Comparison of ENCODE assay signal across 1 cellular context in the genomic region with DNA sequence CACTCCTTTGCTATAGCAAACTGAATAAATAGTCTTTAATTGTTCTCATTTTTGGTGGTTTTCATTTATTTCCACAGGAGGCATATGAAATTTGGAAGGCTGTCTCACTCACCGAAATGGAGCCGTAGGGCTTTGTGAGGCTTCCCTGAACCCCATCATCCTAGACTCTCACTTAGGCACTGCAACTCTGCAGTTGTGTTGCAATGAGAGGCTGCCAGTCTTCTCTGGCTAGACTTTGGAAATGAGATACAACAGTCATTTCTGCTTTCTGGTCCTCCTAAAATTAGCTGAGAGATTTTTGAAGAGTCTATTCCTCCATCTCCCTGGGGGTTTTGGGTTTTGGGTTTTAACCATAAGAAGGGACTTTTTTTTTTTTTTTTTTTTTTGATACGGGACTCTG.
TF ChIP-seq lines count a peak whose summit lies in the region.

No MANE protein-coding gene starts in this region.

TF ChIP-seq in GM23338, 12 proteins besides CTCF, POLR2A, EP300 and RAD21 (continued from another document):
- TF ChIP-seq, protein P1, sequence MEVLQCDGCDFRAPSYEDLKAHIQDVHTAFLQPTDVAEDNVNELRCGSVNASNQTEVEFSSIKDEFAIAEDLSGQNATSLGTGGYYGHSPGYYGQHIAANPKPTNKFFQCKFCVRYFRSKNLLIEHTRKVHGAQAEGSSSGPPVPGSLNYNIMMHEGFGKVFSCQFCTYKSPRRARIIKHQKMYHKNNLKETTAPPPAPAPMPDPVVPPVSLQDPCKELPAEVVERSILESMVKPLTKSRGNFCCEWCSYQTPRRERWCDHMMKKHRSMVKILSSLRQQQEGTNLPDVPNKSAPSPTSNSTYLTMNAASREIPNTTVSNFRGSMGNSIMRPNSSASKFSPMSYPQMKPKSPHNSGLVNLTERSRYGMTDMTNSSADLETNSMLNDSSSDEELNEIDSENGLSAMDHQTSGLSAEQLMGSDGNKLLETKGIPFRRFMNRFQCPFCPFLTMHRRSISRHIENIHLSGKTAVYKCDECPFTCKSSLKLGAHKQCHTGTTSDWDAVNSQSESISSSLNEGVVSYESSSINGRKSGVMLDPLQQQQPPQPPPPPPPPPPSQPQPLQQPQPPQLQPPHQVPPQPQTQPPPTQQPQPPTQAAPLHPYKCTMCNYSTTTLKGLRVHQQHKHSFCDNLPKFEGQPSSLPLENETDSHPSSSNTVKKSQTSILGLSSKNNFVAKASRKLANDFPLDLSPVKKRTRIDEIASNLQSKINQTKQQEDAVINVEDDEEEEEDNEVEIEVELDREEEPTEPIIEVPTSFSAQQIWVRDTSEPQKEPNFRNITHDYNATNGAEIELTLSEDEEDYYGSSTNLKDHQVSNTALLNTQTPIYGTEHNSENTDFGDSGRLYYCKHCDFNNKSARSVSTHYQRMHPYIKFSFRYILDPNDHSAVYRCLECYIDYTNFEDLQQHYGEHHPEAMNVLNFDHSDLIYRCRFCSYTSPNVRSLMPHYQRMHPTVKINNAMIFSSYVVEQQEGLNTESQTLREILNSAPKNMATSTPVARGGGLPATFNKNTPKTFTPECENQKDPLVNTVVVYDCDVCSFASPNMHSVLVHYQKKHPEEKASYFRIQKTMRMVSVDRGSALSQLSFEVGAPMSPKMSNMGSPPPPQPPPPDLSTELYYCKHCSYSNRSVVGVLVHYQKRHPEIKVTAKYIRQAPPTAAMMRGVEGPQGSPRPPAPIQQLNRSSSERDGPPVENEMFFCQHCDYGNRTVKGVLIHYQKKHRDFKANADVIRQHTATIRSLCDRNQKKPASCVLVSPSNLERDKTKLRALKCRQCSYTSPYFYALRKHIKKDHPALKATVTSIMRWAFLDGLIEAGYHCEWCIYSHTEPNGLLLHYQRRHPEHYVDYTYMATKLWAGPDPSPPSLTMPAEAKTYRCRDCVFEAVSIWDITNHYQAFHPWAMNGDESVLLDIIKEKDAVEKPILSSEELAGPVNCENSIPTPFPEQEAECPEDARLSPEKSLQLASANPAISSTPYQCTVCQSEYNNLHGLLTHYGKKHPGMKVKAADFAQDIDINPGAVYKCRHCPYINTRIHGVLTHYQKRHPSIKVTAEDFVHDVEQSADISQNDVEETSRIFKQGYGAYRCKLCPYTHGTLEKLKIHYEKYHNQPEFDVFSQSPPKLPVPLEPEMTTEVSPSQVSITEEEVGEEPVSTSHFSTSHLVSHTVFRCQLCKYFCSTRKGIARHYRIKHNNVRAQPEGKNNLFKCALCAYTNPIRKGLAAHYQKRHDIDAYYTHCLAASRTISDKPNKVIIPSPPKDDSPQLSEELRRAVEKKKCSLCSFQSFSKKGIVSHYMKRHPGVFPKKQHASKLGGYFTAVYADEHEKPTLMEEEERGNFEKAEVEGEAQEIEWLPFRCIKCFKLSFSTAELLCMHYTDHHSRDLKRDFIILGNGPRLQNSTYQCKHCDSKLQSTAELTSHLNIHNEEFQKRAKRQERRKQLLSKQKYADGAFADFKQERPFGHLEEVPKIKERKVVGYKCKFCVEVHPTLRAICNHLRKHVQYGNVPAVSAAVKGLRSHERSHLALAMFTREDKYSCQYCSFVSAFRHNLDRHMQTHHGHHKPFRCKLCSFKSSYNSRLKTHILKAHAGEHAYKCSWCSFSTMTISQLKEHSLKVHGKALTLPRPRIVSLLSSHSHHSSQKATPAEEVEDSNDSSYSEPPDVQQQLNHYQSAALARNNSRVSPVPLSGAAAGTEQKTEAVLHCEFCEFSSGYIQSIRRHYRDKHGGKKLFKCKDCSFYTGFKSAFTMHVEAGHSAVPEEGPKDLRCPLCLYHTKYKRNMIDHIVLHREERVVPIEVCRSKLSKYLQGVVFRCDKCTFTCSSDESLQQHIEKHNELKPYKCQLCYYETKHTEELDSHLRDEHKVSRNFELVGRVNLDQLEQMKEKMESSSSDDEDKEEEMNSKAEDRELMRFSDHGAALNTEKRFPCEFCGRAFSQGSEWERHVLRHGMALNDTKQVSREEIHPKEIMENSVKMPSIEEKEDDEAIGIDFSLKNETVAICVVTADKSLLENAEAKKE (CRISPR knock-in tag; IDR thresholded peaks at IDR 0.05) = no peak
